In the genomic region with DNA sequence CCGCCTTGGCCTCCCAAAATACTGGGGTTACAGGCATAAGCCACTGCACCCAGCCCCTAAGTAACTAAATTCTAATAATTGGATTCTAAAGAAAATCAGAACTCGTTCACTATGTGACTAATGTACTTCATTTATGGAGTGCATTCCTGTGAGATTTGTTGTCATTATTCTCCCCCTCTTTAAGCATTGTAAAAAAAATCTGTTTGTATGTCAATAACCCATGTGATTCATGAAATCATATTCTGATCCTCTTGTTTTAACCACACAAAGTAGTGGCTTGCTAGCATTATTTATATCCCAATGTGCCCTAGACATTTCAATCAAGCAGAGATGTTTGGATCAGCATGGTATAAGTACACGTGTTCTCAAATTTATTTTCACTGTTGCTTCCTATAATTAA, we compare ENCODE assay signal across 17 cellular contexts.
A peak's percentile ranks its signal among the peaks of the same experiment; 100 is the strongest.
DNase-seq lines count a peak whose midpoint lies in the region; ATAC-seq lines count a peak whose summit lies in the region.
"Had no signal": no experiment of that assay in that cellular context is flagged by ENCODE, and none has a peak within 500 bp of the region (broad histone marks: within the 10 kb centered on the region; RNA-seq: fewer than 3 reads in every experiment).

No MANE protein-coding gene starts in this region.

- H3K27ac ChIP-seq in trophoblast cell (ENCODE audit: low read depth, low read length): no peak overlapping the region

- no peak overlapping the region for H3K18ac ChIP-seq in trophoblast cell (ENCODE audit: low read length)

- H3K27me3 ChIP-seq in trophoblast cell (ENCODE audit: insufficient read depth, low read length): no peaks in the 10 kb centered on the region

- ATAC-seq in GM21737 (IDR thresholded peaks at IDR 0.05; ENCODE audit: unreplicated experiment) (no peak), HG02870 (IDR thresholded peaks at IDR 0.05; ENCODE audit: unreplicated experiment) (no peak), HG03108 (IDR thresholded peaks at IDR 0.05; ENCODE audit: unreplicated experiment) (no peak), HG02678 (IDR thresholded peaks at IDR 0.05; ENCODE audit: unreplicated experiment) (no peak)
- ATAC-seq: right cardiac atrium had no signal

- DNase-seq in GM03348 (ENCODE audit: low spot score) (peak; percentile 56), RKO (ENCODE audit: low spot score) (peak; percentile 29), fibroblast of gingiva (ENCODE audit: low read depth) (peak; percentile 21), trophoblast cell (no peak)
- DNase-seq: activated T-cell treated with anti-CD3 and anti-CD28 coated beads, Interleukin-2, amount 50 U/mL, for 24 hours; caudate nucleus; effector CD8-positive, alpha-beta T cell; midbrain; NCI-H1092 treated with DMSO at 0.1 percent for 48 hours; NCI-H2171 treated with DMSO at 0.1 percent for 48 hours; right cardiac atrium; stimulated activated CD4-positive, alpha-beta T cell treated with anti-CD3 and anti-CD28 coated beads, Interleukin-1b, Interleukin-23, amount 100 ng/mL, for 48 hours; SW 1271 had no signal

- no peaks in the 10 kb centered on the region for H3K9me3 ChIP-seq in trophoblast cell (ENCODE audit: insufficient read depth, low read depth, low read length)

- H3K4me2 ChIP-seq in trophoblast cell (ENCODE audit: low read length): no peak overlapping the region

- H3K79me2 ChIP-seq in trophoblast cell (ENCODE audit: control insufficient read depth, insufficient read depth, low read length, poor library complexity): no peaks in the 10 kb centered on the region

- H4K8ac ChIP-seq in trophoblast cell (ENCODE audit: low read depth, low read length): no peak overlapping the region

- H3K14ac ChIP-seq in trophoblast cell (ENCODE audit: low read length): no peak overlapping the region

- no peak overlapping the region for H3K23ac ChIP-seq in trophoblast cell (ENCODE audit: low read length)

- H4K12ac ChIP-seq in trophoblast cell (ENCODE audit: low read depth, low read length): no peak overlapping the region

- peaks cover 0 to 3% of the 10 kb centered on the region in 2 experiments for H3K4me1 ChIP-seq in trophoblast cell (ENCODE audit: control insufficient read depth in 1 of 2, insufficient read depth in 2 of 2, low read length in 2 of 2)

- peaks cover 4% of the 10 kb centered on the region for H3K79me1 ChIP-seq in trophoblast cell (ENCODE audit: low read length)

- H3K9ac ChIP-seq in trophoblast cell (ENCODE audit: low read length): no peak overlapping the region

- H3K4ac ChIP-seq in trophoblast cell (ENCODE audit: low read depth, low read length): no peak overlapping the region

- no CpG with 5 or more reads among the region's 3 CpGs for WGBS in trophoblast cell (ENCODE audit: extremely low coverage, insufficient coverage, insufficient read length)

- H2AFZ ChIP-seq in trophoblast cell (ENCODE audit: insufficient read depth, low read length, poor library complexity): no peak overlapping the region

- no peak overlapping the region for H2AK5ac ChIP-seq in trophoblast cell (ENCODE audit: low read length)

- H3K4me3 ChIP-seq in trophoblast cell (ENCODE audit: low read depth, low read length): no peak overlapping the region

- no peak overlapping the region for H2BK5ac ChIP-seq in trophoblast cell (ENCODE audit: low read depth, low read length, poor library complexity)

- H2BK12ac ChIP-seq in trophoblast cell (ENCODE audit: low read length): peak overlapping the region; percentile 35

- H3K36me3 ChIP-seq in trophoblast cell (ENCODE audit: control insufficient read depth in 1 of 2, insufficient read depth in 2 of 2, low read length in 2 of 2): no peaks in the 10 kb centered on the region

- H2BK120ac ChIP-seq in trophoblast cell (ENCODE audit: insufficient read depth, low read length, poor library complexity): no peak overlapping the region

- no peak overlapping the region for H4K91ac ChIP-seq in trophoblast cell (ENCODE audit: low read depth, low read length)

Comparison
In these comparisons a context has a peak if more than half of its experiments do, and no peak if none do; other contexts are left out.
1. DNase-seq: peak in GM03348 (single experiment), RKO (single experiment) and fibroblast of gingiva (single experiment); none in trophoblast cell (0 of 2).